Comparison of ENCODE assay signal across 24 cellular contexts in the genomic region with DNA sequence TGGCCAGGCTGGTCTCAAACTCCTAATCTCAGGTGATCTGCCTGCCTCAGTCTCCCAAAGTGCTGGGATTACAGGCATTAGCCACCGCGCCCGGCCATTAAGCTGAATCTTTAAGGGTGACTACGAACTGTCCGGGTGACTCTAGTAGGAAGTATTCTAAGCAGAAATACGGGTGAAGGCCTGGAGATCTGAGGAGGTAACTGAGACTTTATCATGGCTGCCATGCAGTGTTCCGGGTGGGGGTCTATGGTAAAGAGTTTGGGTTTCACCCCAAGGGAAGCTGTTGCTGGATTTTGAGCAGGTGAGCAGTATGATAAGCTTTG.
"Had no signal": no experiment of that assay in that cellular context is flagged by ENCODE, and none has a peak within 500 bp of the region (broad histone marks: within the 10 kb centered on the region; RNA-seq: fewer than 3 reads in every experiment).

No MANE protein-coding gene starts in this region.

- H3K4me1 ChIP-seq: colonic mucosa had no signal

- H3K9me3 ChIP-seq: colonic mucosa, esophagus muscularis mucosa, gastroesophageal sphincter, heart left ventricle, left lung, lower lobe of right lung, mucosa of descending colon had no signal

- H3K27me3 ChIP-seq: colonic mucosa, dorsolateral prefrontal cortex, esophagus muscularis mucosa, foreskin keratinocyte, gastroesophageal sphincter, heart left ventricle, hepatocyte, left lung had no signal

- H3K36me3 ChIP-seq: colonic mucosa, esophagus muscularis mucosa, gastroesophageal sphincter, heart left ventricle, left lung, lower lobe of right lung had no signal

- H2AFZ ChIP-seq: hepatocyte had no signal

- H3K79me2 ChIP-seq: hepatocyte had no signal

- H3K4me2 ChIP-seq: hepatocyte had no signal

- H3K27ac ChIP-seq: colonic mucosa, esophagus muscularis mucosa, foreskin keratinocyte, gastroesophageal sphincter, heart left ventricle, hepatocyte, left lung, lower lobe of right lung had no signal

- FAIRE-seq: endothelial cell of umbilical vein, frontal cortex, kidney had no signal

- H3K4me3 ChIP-seq: colonic mucosa, dorsolateral prefrontal cortex, esophagus muscularis mucosa, gastroesophageal sphincter, heart left ventricle, hepatocyte, left lung, lower lobe of right lung, mucosa of descending colon had no signal

- DNase-seq: colonic mucosa; dermis blood vessel endothelial cell; dorsolateral prefrontal cortex; effector CD4-positive, alpha-beta T cell; effector memory CD4-positive, alpha-beta T cell; foreskin keratinocyte; heart left ventricle; hypothalamus; immature natural killer cell; islet precursor cell; kidney; kidney glomerular epithelial cell; left colon; left lung; left ventricle myocardium superior; lower lobe of right lung; mesenchymal stem cell; mucosa of descending colon; naive B cell had no signal

- ATAC-seq: foreskin keratinocyte, gastroesophageal sphincter, heart left ventricle, left colon, left lung, left ventricle myocardium superior, lower lobe of right lung, mucosa of descending colon had no signal
